8 cellular contexts compared by ENCODE assay signal in the genomic region with DNA sequence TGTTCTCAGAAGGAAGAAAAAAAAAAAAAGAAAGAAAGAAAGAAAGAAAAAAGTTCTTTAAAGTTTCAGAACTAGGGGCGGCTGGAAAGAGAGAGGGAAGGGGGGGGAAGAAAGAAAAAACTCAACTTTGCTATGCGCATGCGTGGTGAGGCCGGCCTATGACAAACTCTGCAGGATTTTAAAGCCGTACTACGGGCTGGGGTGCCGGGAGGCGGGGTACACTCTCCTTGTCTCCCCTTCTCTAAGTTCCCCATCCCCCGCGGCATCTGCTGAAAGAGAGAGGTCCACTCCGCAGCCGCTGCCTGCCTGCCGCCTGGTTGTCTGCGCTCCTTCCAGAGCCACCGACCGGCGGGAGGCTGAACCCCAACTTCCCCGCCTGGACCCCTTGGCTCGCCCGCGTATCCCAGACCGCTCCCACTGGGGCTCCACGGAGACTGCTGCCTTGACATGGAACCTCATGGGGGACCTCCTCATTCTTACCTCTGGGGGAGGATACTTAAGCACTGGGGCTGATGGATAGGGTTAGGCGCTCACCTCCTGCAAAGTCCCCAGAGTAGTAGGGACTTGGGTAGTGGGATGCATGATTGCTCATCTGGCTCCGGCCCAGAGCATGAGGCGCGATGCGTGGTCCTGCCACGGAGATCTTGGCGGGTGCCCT. TPM values are rescaled to one million over a fixed set of nuclear protein-coding genes. Genes with fewer than 3 reads are reported as not detected.
A peak's percentile ranks its signal among the peaks of the same experiment; 100 is the strongest.
DNase-seq lines count a peak whose midpoint lies in the region; ATAC-seq and TF ChIP-seq lines count a peak whose summit lies in the region.

No MANE protein-coding gene starts in this region.

- H3K4me1 ChIP-seq in esophagus squamous epithelium (peaks cover 23 to 73% (median 25%) of the 10 kb centered on the region in 3 donors), muscle layer of colon (ENCODE audit: insufficient read depth, low read length) (peaks cover 29% of the 10 kb centered on the region)

- CTCF ChIA-PET in AG04449 (lab: Yijun Ruan, JAX), result interaction anchor here (1.7 kb wide), 1 partner anchor 233 kb away, joined by 12 read pairs; no protein-coding TSS in a partner anchor

- peak overlapping the region in 3 of 4 donors; percentile 90 to 93 (median 91) for H3K27ac ChIP-seq in esophagus squamous epithelium
- peak overlapping the region; percentile 76 for H3K27ac ChIP-seq in muscle layer of colon (ENCODE audit: low read depth, low read length)

- ATAC-seq in GM18867 (IDR thresholded peaks at IDR 0.05; ENCODE audit: unreplicated experiment) (peak; percentile 37), T-helper 17 cell (no peak), GM18873 (IDR thresholded peaks at IDR 0.05; ENCODE audit: low FRiP score, unreplicated experiment) (no peak)

- no peak overlapping the region for H3K27ac Mint-ChIP-seq in T-helper 17 cell

- TF ChIP-seq POLR2A in esophagus squamous epithelium (IDR thresholded peaks at IDR 0.05), result peak in 1 of 4 donors; percentile 22

- H3K27me3 Mint-ChIP-seq in T-helper 17 cell, result peaks cover 70% of the 10 kb centered on the region

- intact Hi-C loops in esophagus squamous epithelium (cut with DNase I), result loop anchor here (10.0 kb wide), 1 partner anchor 416 kb away; no protein-coding TSS in a partner anchor

- peak overlapping the region; percentile 67 for H3K4me3 Mint-ChIP-seq in T-helper 17 cell

- H3K27me3 ChIP-seq in esophagus squamous epithelium (peaks cover 0 to 59% (median 0%) of the 10 kb centered on the region in 4 donors), muscle layer of colon (ENCODE audit: control insufficient read depth in 1 of 2, insufficient read depth in 2 of 2, low read length in 2 of 2) (no peaks in the 10 kb centered on the region)

- peak overlapping the region; percentile 98 for H3K4me3 ChIP-seq in AG04449 (ENCODE audit: low read depth, low read length)
- H3K4me3 ChIP-seq in esophagus squamous epithelium, result peak overlapping the region; percentile 69 to 89 (median 80)
- H3K4me3 ChIP-seq in muscle layer of colon (ENCODE audit: low read depth in 1 of 2, low read length in 2 of 2), result peak overlapping the region; percentile 62 to 81

- peaks cover 10% of the 10 kb centered on the region for H3K4me1 Mint-ChIP-seq in T-helper 17 cell

- TF ChIP-seq CTCF in AG04449 (IDR thresholded peaks at IDR 0.05; ENCODE audit: insufficient read depth, low read length, missing control alignments) (no peak), esophagus squamous epithelium (IDR thresholded peaks at IDR 0.05) (no peak)

- no peak overlapping the region for H3K9ac ChIP-seq in muscle layer of colon (ENCODE audit: low read length)

- DNase-seq in AG04449 (ENCODE audit: low read depth, low spot score), result no peak
- no peak for DNase-seq in T-helper 17 cell
- DNase-seq in esophagus squamous epithelium (lab: John Stamatoyannopoulos, UW), result no peak
- DNase-seq in NCI-H2029 (lab: John Stamatoyannopoulos, UW), result no peak
- DNase-seq in NCI-H446 treated with DMSO at 0.1 percent for 48 hours (lab: John Stamatoyannopoulos, UW), result no peak

- H3K36me3 ChIP-seq in esophagus squamous epithelium, result no peaks in the 10 kb centered on the region
- H3K36me3 ChIP-seq in muscle layer of colon (ENCODE audit: insufficient read depth, low read length), result no peaks in the 10 kb centered on the region

- H3K36me3 Mint-ChIP-seq in T-helper 17 cell (ENCODE audit: low read depth), result peaks cover 6% of the 10 kb centered on the region

- H3K9me3 ChIP-seq in T-helper 17 cell (ENCODE audit: control insufficient read depth, low read length, poor library complexity, severe bottlenecking), result no peaks in the 10 kb centered on the region
- H3K9me3 ChIP-seq in esophagus squamous epithelium, result no peaks in the 10 kb centered on the region
- H3K9me3 ChIP-seq in muscle layer of colon (ENCODE audit: low read length), result no peaks in the 10 kb centered on the region

- POLR2A ChIA-PET in AG04449 (lab: Yijun Ruan, JAX), result interaction anchor here (0.7 to 2.9 kb wide), 4 partner anchors 8 to 618 kb away, joined by 3 to 21 read pairs (median 3); no protein-coding TSS in a partner anchor

- WGBS in esophagus squamous epithelium, 2 donors, result 0 to 1% methylated on average over 12 to 23 of the region's 30 CpGs

RNA-seq across cellular contexts. Expression of a gene that starts 1.4 kb away (rescaled TPM):
- not detected for total RNA-seq in T-helper 17 cell
- 10 to 100 TPM; 15.8 to 90.4 (median 30.7) TPM for total RNA-seq in esophagus squamous epithelium

Comparison
In these comparisons a context has a peak if more than half of its experiments do, and no peak if none do; other contexts are left out.
1. RNA of a gene that starts 1.4 kb away (total RNA-seq): 15.8 to 90.4 TPM in esophagus squamous epithelium; not detected in T-helper 17 cell; every median in the first group is over 10 times any median in the second.
2. Peak in every context shown above with its lines, with median percentiles within 50 percentile points of each other: H3K4me3 ChIP-seq.